In the genomic region with DNA sequence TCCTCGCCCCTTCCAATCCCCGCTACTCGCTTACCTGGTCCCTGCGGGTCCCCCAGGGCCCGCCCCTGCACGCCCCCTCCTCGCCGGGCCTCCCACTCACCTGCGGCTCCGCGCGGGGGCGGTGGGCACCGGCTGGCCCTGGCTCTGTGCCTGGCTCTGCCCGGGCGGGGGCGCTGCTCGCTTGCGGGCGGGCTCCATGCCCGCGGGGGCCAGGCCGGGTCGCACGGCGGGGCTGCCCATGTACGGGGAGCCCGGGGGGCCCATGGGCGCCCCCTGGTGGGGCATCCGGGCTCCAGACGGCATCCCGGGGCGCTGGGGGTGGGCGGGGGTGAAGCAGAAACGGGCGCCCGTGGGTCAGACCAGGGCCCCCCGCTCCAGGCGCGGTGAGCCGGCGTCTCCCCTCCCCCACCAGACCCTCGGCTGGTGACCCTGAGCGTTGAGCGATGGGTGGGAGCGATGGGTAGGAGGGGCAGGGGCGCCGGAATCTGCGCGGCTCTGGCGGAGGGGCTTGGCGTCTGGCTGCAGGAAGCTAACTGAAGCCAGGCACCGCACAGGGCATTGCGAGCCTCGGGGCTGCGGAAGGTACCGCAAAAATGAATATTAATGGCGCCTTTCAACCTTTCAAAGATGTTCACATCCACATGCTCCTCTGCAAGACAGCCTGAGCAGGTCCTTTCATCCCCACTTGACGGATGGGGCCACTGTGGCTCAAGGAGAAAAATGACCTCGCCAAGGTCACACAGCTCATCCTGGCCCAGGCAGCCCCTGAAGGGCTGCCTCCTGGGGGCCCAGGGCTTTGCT, we compare ENCODE assay signal across 9 cellular contexts. TPM values are rescaled to one million over a fixed set of nuclear protein-coding genes. Genes with fewer than 3 reads are reported as not detected.
DNase-seq lines count a peak whose midpoint lies in the region; ATAC-seq and TF ChIP-seq lines count a peak whose summit lies in the region.
"Had no signal": no experiment of that assay in that cellular context is flagged by ENCODE, and none has a peak within 500 bp of the region (broad histone marks: within the 10 kb centered on the region; RNA-seq: fewer than 3 reads in every experiment).

No MANE protein-coding gene starts in this region.

- no peaks in the 10 kb centered on the region for H3K9me3 Mint-ChIP-seq in CD4-positive, alpha-beta T cell
- no peaks in the 10 kb centered on the region for H3K9me3 Mint-ChIP-seq in immature natural killer cell

- TF ChIP-seq CTCF in CD4-positive, alpha-beta T cell (IDR thresholded peaks at IDR 0.05), result peak; percentile 74
- TF ChIP-seq CTCF in HCT116 (IDR thresholded peaks at IDR 0.05 in 2 of 3, conservative IDR thresholded peaks at IDR 0.05 in 1 of 3; ENCODE audit: borderline replicate concordance in 1 of 3, insufficient read depth in 1 of 3, low read depth in 2 of 3, low read length in 2 of 3), result peak in 1 of 3 experiments; percentile 45; a peak in 3 of 6 replicates

- H3K4me3 Mint-ChIP-seq in CD4-positive, alpha-beta T cell, result peak overlapping the region; percentile 54
- H3K4me3 Mint-ChIP-seq in immature natural killer cell, result peak overlapping the region; percentile 35 to 75 (median 67)

- H3K27me3 ChIP-seq in CD4-positive, alpha-beta T cell (ENCODE audit: control insufficient read depth, insufficient read depth, low read length), result peaks cover 43% of the 10 kb centered on the region
- no peaks in the 10 kb centered on the region for H3K27me3 ChIP-seq in HCT116 (ENCODE audit: insufficient read depth, low read length)

- peaks cover 4 to 5% of the 10 kb centered on the region in 2 experiments; a peak in 1 of 4 replicates for H3K36me3 ChIP-seq in HCT116 (ENCODE audit: control insufficient read depth in 1 of 2, insufficient read depth in 2 of 2, low read length in 2 of 2)

- peaks cover 53% of the 10 kb centered on the region for H3K4me1 Mint-ChIP-seq in CD4-positive, alpha-beta T cell (ENCODE audit: low read depth)
- peaks cover 35 to 47% of the 10 kb centered on the region in 2 donors for H3K4me1 Mint-ChIP-seq in immature natural killer cell

- no peak for TF ChIP-seq POLR2A in HCT116 (IDR thresholded peaks at IDR 0.05; ENCODE audit: borderline replicate concordance, extremely low read depth, insufficient read depth, insufficient read length)

- intact Hi-C loops in CD4-positive, alpha-beta T cell (cut with DNase I, micrococcal nuclease), result loop anchor here (1.0 to 10.0 kb wide), 5 partner anchors 19 to 121 kb away; a partner anchor contains a TSS
- intact Hi-C loops in HCT116 (cut with micrococcal nuclease), result loop anchor here (10.0 kb wide), 1 partner anchor 121 kb away; no protein-coding TSS in a partner anchor

- H3K79me2 ChIP-seq in HCT116 (ENCODE audit: insufficient read depth, low read length), result no peaks in the 10 kb centered on the region

- peak; percentile 68 for ATAC-seq in CD4-positive, alpha-beta T cell (ENCODE audit: poor library complexity)
- ATAC-seq in HCT116, result peak; percentile 46

- H3K27me3 Mint-ChIP-seq in CD4-positive, alpha-beta T cell, result peaks cover 56% of the 10 kb centered on the region
- H3K27me3 Mint-ChIP-seq in immature natural killer cell (ENCODE audit: low read depth in 3 of 3), result peaks cover 12 to 18% (median 17%) of the 10 kb centered on the region in 3 donors

- no peak overlapping the region for H2AFZ ChIP-seq in HCT116 (ENCODE audit: low read depth, low read length, poor library complexity, severe bottlenecking)

- H3K4me2 ChIP-seq in HCT116 (ENCODE audit: low read length), result peak overlapping the region; percentile 45

- H3K9me2 ChIP-seq in HCT116 (ENCODE audit: insufficient read depth), result no peaks in the 10 kb centered on the region

- no peak for TF ChIP-seq RAD21 in HCT116 (IDR thresholded peaks at IDR 0.05; ENCODE audit: low read depth)

- no peak overlapping the region for H3K4me3 ChIP-seq in HCT116 (replicated peaks in 1 of 2; ENCODE audit: low read depth in 1 of 2, low read length in 2 of 2)

- H3K27ac ChIP-seq in CD4-positive, alpha-beta T cell (ENCODE audit: low read depth, low read length), result no peak overlapping the region
- no peak overlapping the region for H3K27ac ChIP-seq in HCT116 (ENCODE audit: low read depth, low read length)

- H3K36me3 Mint-ChIP-seq in CD4-positive, alpha-beta T cell (ENCODE audit: low read depth), result no peaks in the 10 kb centered on the region
- no peaks in the 10 kb centered on the region for H3K36me3 Mint-ChIP-seq in immature natural killer cell

- no peaks in the 10 kb centered on the region for H4K20me1 ChIP-seq in HCT116 (ENCODE audit: insufficient read depth)

- RAD21 ChIA-PET in HCT116 (lab: Charles Lee; ENCODE audit: low non-redundant PET in 1 of 2, low total read pairs in 2 of 2, uncharacterized antibody in 2 of 2, unreplicated experiment in 2 of 2), result interaction anchor here in 1 of 2 experiments (0.7 kb wide), 1 partner anchor 227 kb away, joined by 3 read pairs; no protein-coding TSS in a partner anchor

- peak; percentile 43 to 70 (median 57) for DNase-seq in CD4-positive, alpha-beta T cell
- no peak for DNase-seq in HCT116 (ENCODE audit: low read depth, low spot score)
- DNase-seq in T-helper 1 cell, result peak; percentile 50 to 71 (median 54)
- DNase-seq in astrocyte of the hippocampus (ENCODE audit: low read depth, low spot score), result peak; percentile 72
- DNase-seq in immature natural killer cell, result peak; percentile 74 to 75 (median 75)
- DNase-seq in stimulated activated CD4-positive, alpha-beta T cell treated with anti-CD3 and anti-CD28 coated beads, TNF-alpha, amount 100 ng/mL, for 4 hours (ENCODE audit: low read depth in 3 of 3), result peak in 2 of 3 experiments; percentile 44 to 45
- no peak for DNase-seq in NCI-H1048 (lab: John Stamatoyannopoulos, UW)
- no peak for DNase-seq in cortex of kidney (lab: John Stamatoyannopoulos, UW)

- no peak overlapping the region for H3K27ac Mint-ChIP-seq in CD4-positive, alpha-beta T cell
- no peak overlapping the region for H3K27ac Mint-ChIP-seq in immature natural killer cell

- no TSS peak for BruUV-seq in HCT116 (replicated peaks; lab: Mats Ljungman, UMichigan)

- peaks cover 31 to 57% of the 10 kb centered on the region in 2 experiments for H3K4me1 ChIP-seq in HCT116 (ENCODE audit: control insufficient read depth in 1 of 2, insufficient read depth in 2 of 2, low read length in 2 of 2)

- H3K9ac ChIP-seq in HCT116 (ENCODE audit: low read length), result no peak overlapping the region

- POLR2A ChIA-PET in CD4-positive, alpha-beta T cell (lab: Charles Lee), result interaction anchor here (1.5 to 2.9 kb wide), 2 partner anchors 19 to 274 kb away, joined by 4 to 25 read pairs; a partner anchor contains a TSS
- POLR2A ChIA-PET in HCT116 (lab: Charles Lee), result no interaction called here

- no peaks in the 10 kb centered on the region for H3K9me3 ChIP-seq in CD4-positive, alpha-beta T cell (ENCODE audit: control insufficient read depth, low read length)
- H3K9me3 ChIP-seq in HCT116 (ENCODE audit: control insufficient read depth in 1 of 2, insufficient read depth in 1 of 2, low read depth in 1 of 2, low read length in 2 of 2), result no peaks in the 10 kb centered on the region

- CTCF ChIA-PET in CD4-positive, alpha-beta T cell (lab: Charles Lee), result interaction anchor here (0.7 to 2.7 kb wide), 3 partner anchors 10 to 122 kb away, joined by 3 to 15 read pairs (median 9); no protein-coding TSS in a partner anchor
- CTCF ChIA-PET in HCT116 (lab: Charles Lee), result interaction anchor here (1.6 kb wide), 1 partner anchor 18 kb away, joined by 12 read pairs; a partner anchor contains a TSS

TF ChIP-seq in HCT116, 20 proteins besides CTCF, POLR2A, EP300 and RAD21:
- TF ChIP-seq POLR2AphosphoS5 (IDR thresholded peaks at IDR 0.05; ENCODE audit: low read depth, low read length) (no peak; the same call in 1 of the 2 replicates), ZNF274 (IDR thresholded peaks at IDR 0.05; ENCODE audit: low read depth, low read length) (no peak), SIN3A (IDR thresholded peaks at IDR 0.05; ENCODE audit: low read depth) (no peak), ELF1 (IDR thresholded peaks at IDR 0.05; ENCODE audit: borderline replicate concordance, low read depth) (no peak), EZH2phosphoT487 (IDR thresholded peaks at IDR 0.05; ENCODE audit: borderline replicate concordance) (no peak), YY1 (IDR thresholded peaks at IDR 0.05; ENCODE audit: extremely low read depth, insufficient replicate concordance, low read depth, low read length) (no peak)
- TF ChIP-seq, protein P1, sequence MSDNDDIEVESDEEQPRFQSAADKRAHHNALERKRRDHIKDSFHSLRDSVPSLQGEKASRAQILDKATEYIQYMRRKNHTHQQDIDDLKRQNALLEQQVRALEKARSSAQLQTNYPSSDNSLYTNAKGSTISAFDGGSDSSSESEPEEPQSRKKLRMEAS (IDR thresholded peaks at IDR 0.05), result no peak
TF ChIP-seq in HCT116: peak in this region for 0.

RNA-seq across cellular contexts. Expression of a gene that starts 2.9 kb away (rescaled TPM):
- total RNA-seq in CD4-positive, alpha-beta T cell, result 10 to 100 TPM; 11.8 to 14.8 TPM
- 30.3 TPM for total RNA-seq in HCT116 (2021; ENCODE audit: unreplicated experiment)
- polyA plus RNA-seq in HCT116 (2012), result 21.2 and 30.3 TPM in 2 replicates
- polyA plus RNA-seq in immature natural killer cell, result 1 to 10 TPM; 1.2 to 3.9 (median 2.6) TPM

RNA-seq across cellular contexts. Expression of a gene that starts 13.3 kb away (rescaled TPM):
- 10 to 100 TPM; 29.6 to 30.5 TPM for total RNA-seq in CD4-positive, alpha-beta T cell
- 19.5 TPM for total RNA-seq in HCT116 (2021; ENCODE audit: unreplicated experiment)
- polyA plus RNA-seq in HCT116 (2012), result 7.6 and 8.2 TPM in 2 replicates
- 10 to 100 TPM; 23.0 to 39.2 (median 35.4) TPM for polyA plus RNA-seq in immature natural killer cell

RNA-seq across cellular contexts. Expression of a gene that starts 18.6 kb away (rescaled TPM):
- total RNA-seq in CD4-positive, alpha-beta T cell, result 10 to 100 TPM; 12.3 to 13.2 TPM
- 63.7 TPM for total RNA-seq in HCT116 (2021; ENCODE audit: unreplicated experiment)
- polyA plus RNA-seq in HCT116 (2012), result 29.9 and 39.4 TPM in 2 replicates
- polyA plus RNA-seq in immature natural killer cell, result 10 to 100 TPM; 24.2 to 35.4 (median 31.7) TPM

RNA-seq across cellular contexts. Expression of a gene that starts 35.3 kb away (rescaled TPM):
- total RNA-seq in CD4-positive, alpha-beta T cell, result not detected
- 0.69 TPM for total RNA-seq in HCT116 (2021; ENCODE audit: unreplicated experiment)
- polyA plus RNA-seq in HCT116 (2012), result not detected in 2 replicates
- polyA plus RNA-seq in immature natural killer cell, result not detected
- total RNA-seq: HT1080 had no signal

RNA-seq across cellular contexts. Expression of a gene that starts 58.5 kb away (rescaled TPM):
- total RNA-seq in CD4-positive, alpha-beta T cell, result not detected
- not detected for total RNA-seq in HCT116 (2021; ENCODE audit: unreplicated experiment)
- not detected in 2 replicates for polyA plus RNA-seq in HCT116 (2012)
- not detected for polyA plus RNA-seq in immature natural killer cell
- total RNA-seq: HT1080 had no signal

Comparison
In these comparisons a context has a peak if more than half of its experiments do, and no peak if none do; other contexts are left out.
1. DNase-seq: peak in CD4-positive, alpha-beta T cell (10 of 10), T-helper 1 cell (5 of 5), astrocyte of the hippocampus (single experiment), immature natural killer cell (3 of 3) and stimulated activated CD4-positive, alpha-beta T cell treated with anti-CD3 and anti-CD28 coated beads, TNF-alpha, amount 100 ng/mL, for 4 hours (2 of 3); none in HCT116 (single experiment), NCI-H1048 (single experiment) and cortex of kidney (single experiment).